11 cellular contexts compared by ENCODE assay signal in genomic region chr4:61199869-61200194, GRCh38. TPM values are rescaled to one million over a fixed set of nuclear protein-coding genes. Genes with fewer than 3 reads are reported as not detected.
DNase-seq lines count a peak whose midpoint lies in the region; ATAC-seq, FAIRE-seq and TF ChIP-seq lines count a peak whose summit lies in the region.
"Had no signal": no experiment of that assay in that cellular context is flagged by ENCODE, and none has a peak within 500 bp of the region (broad histone marks: within the 10 kb centered on the region; RNA-seq: fewer than 3 reads in every experiment).

No MANE protein-coding gene starts in this region.

- TF ChIP-seq CTCF in H1 (IDR thresholded peaks at IDR 0.05; ENCODE audit: control extremely low read depth in 1 of 3, insufficient read depth in 1 of 3, low read depth in 1 of 3, low read length in 3 of 3) (no peak), nephron progenitor cell (IDR thresholded peaks at IDR 0.05) (no peak)

- no peaks in the 10 kb centered on the region for H3K79me1 ChIP-seq in H1 (ENCODE audit: low read depth, low read length)

- H3K4me2 ChIP-seq in H1 (ENCODE audit: insufficient read depth in 1 of 2, low read depth in 2 of 2, low read length in 2 of 2): peak overlapping the region; percentile 76 to 97

- H3K79me2 ChIP-seq in H1 (ENCODE audit: control insufficient read depth in 1 of 2, insufficient read depth in 2 of 2, low read length in 2 of 2): peaks cover 0 to 33% of the 10 kb centered on the region in 2 experiments; a peak in 2 of 4 replicates

- no peak for ATAC-seq in activated naive CD8-positive, alpha-beta T cell treated with anti-CD3 and anti-CD28 coated beads, Interleukin-2, amount 10 ng/mL, durations not matched to agents 7 days and 5 days (ENCODE audit: low read depth)
- ATAC-seq in HG02973 (IDR thresholded peaks at IDR 0.05; ENCODE audit: unreplicated experiment): no peak

- H3K23ac ChIP-seq in H1 (ENCODE audit: insufficient read length): no peak overlapping the region

- H3K56ac ChIP-seq in H1 (replicated peaks; ENCODE audit: insufficient read length, low read depth, low read length): no peak overlapping the region

- H3K9ac ChIP-seq in H1 (replicated peaks in 1 of 4; ENCODE audit: extremely low read depth in 1 of 4, low read depth in 3 of 4, low read length in 3 of 4): peak overlapping the region in 2 of 4 experiments; percentile 9 to 31; a peak in 3 of 7 replicates

- no peak for TF ChIP-seq EP300 in H1 (IDR thresholded peaks at IDR 0.05; ENCODE audit: borderline replicate concordance in 1 of 2, low read depth in 2 of 2, low read length in 2 of 2)

- TF ChIP-seq POLR2A in H1 (IDR thresholded peaks at IDR 0.05; ENCODE audit: control extremely low read depth in 1 of 2, low read depth in 2 of 2, low read length in 2 of 2): no peak

- H3K4me3 ChIP-seq in H1 (ENCODE audit: extremely low read depth in 1 of 4, insufficient read depth in 2 of 4, low read depth in 3 of 4, low read length in 4 of 4): peak overlapping the region; percentile 52 to 94 (median 83)

- H2AK5ac ChIP-seq in H1 (ENCODE audit: low read depth, low read length): no peak overlapping the region

- H3K23me2 ChIP-seq in H1 (ENCODE audit: low read depth, low read length): peaks cover 22% of the 10 kb centered on the region

- no peaks in the 10 kb centered on the region for H3K36me3 ChIP-seq in H1 (ENCODE audit: control insufficient read depth in 2 of 4, insufficient read depth in 4 of 4, low read length in 3 of 4)

- H3K36me3 Mint-ChIP-seq in activated naive CD8-positive, alpha-beta T cell treated with anti-CD3 and anti-CD28 coated beads, Interleukin-2, amount 10 ng/mL, durations not matched to agents 7 days and 5 days: no peaks in the 10 kb centered on the region
- peaks cover 1% of the 10 kb centered on the region for H3K36me3 Mint-ChIP-seq in activated naive CD8-positive, alpha-beta T cell treated with anti-CD3 and anti-CD28 coated beads for 36 hours
- no peaks in the 10 kb centered on the region for H3K36me3 Mint-ChIP-seq in nephron progenitor cell (ENCODE audit: low read depth)

- peaks cover 49% of the 10 kb centered on the region for H3K27me3 Mint-ChIP-seq in activated naive CD8-positive, alpha-beta T cell treated with anti-CD3 and anti-CD28 coated beads, Interleukin-2, amount 10 ng/mL, durations not matched to agents 7 days and 5 days
- peaks cover 54% of the 10 kb centered on the region for H3K27me3 Mint-ChIP-seq in activated naive CD8-positive, alpha-beta T cell treated with anti-CD3 and anti-CD28 coated beads for 36 hours
- peaks cover 31% of the 10 kb centered on the region for H3K27me3 Mint-ChIP-seq in nephron progenitor cell (ENCODE audit: low read depth, poor library complexity)

- peak overlapping the region; percentile 24 for H3K27ac Mint-ChIP-seq in activated naive CD8-positive, alpha-beta T cell treated with anti-CD3 and anti-CD28 coated beads, Interleukin-2, amount 10 ng/mL, durations not matched to agents 7 days and 5 days
- H3K27ac Mint-ChIP-seq in activated naive CD8-positive, alpha-beta T cell treated with anti-CD3 and anti-CD28 coated beads for 36 hours: no peak overlapping the region
- no peak overlapping the region for H3K27ac Mint-ChIP-seq in nephron progenitor cell

- H3K9me3 ChIP-seq in H1 (ENCODE audit: insufficient read depth in 2 of 2, low read depth in 1 of 2, low read length in 1 of 2): no peaks in the 10 kb centered on the region

- no peak overlapping the region for H4K8ac ChIP-seq in H1 (ENCODE audit: extremely low read depth, insufficient read depth, low read length)

- H3K14ac ChIP-seq in H1 (ENCODE audit: insufficient read length): no peak overlapping the region

- no peak overlapping the region for H2BK15ac ChIP-seq in H1 (ENCODE audit: low read length)

- H2BK120ac ChIP-seq in H1 (replicated peaks; ENCODE audit: low read depth, low read length): peak overlapping the region; percentile 24

- no peak; a peak in 1 of 4 replicates for TF ChIP-seq RAD21 in H1 (IDR thresholded peaks at IDR 0.05 in 1 of 2, conservative IDR thresholded peaks at IDR 0.05 in 1 of 2; ENCODE audit: low read depth in 2 of 2, low read length in 2 of 2)

- H2AFZ ChIP-seq in H1 (ENCODE audit: low read length): no peak overlapping the region

- H4K20me1 ChIP-seq in H1 (replicated peaks in 1 of 2; ENCODE audit: control insufficient read depth in 1 of 2, insufficient read depth in 2 of 2, low read length in 2 of 2): peaks cover 3 to 14% of the 10 kb centered on the region in 2 experiments

- H2BK20ac ChIP-seq in H1 (ENCODE audit: low read length): no peak overlapping the region

- no peak overlapping the region for H4K91ac ChIP-seq in H1 (replicated peaks; ENCODE audit: insufficient read length, low read length)

- H3K4ac ChIP-seq in H1 (replicated peaks; ENCODE audit: insufficient read length, low read depth, low read length): no peak overlapping the region

- no peak overlapping the region for H3K18ac ChIP-seq in H1 (ENCODE audit: extremely low read depth, low read length)

- no peak overlapping the region for H3K27ac ChIP-seq in H1 (ENCODE audit: low read depth, low read length)
- H3K27ac ChIP-seq: C4-2B had no signal

- H3K4me1 ChIP-seq in H1 (replicated peaks in 1 of 4; ENCODE audit: control insufficient read depth in 3 of 4, insufficient read depth in 4 of 4, low read length in 3 of 4): peaks cover 0 to 10% (median 8%) of the 10 kb centered on the region in 4 experiments; a peak in 4 of 7 replicates

- CTCF ChIA-PET in H1 (lab: Charles Lee; ENCODE audit: partially characterized antibody): interaction anchor here (1.1 kb wide), 2 partner anchors 127 to 391 kb away, joined by 4 read pairs; no protein-coding TSS in a partner anchor

- H2BK12ac ChIP-seq in H1 (ENCODE audit: low read depth, low read length): no peak overlapping the region

- DNase-seq in activated naive CD8-positive, alpha-beta T cell treated with anti-CD3 and anti-CD28 coated beads, Interleukin-2, amount 10 ng/mL, durations not matched to agents 7 days and 5 days: no peak
- DNase-seq in activated naive CD8-positive, alpha-beta T cell treated with anti-CD3 and anti-CD28 coated beads for 36 hours: no peak
- DNase-seq in H1 (ENCODE audit: low read depth in 1 of 2, low spot score in 2 of 2) (no peak), nephron progenitor cell (no peak), urothelium cell line (ENCODE audit: low spot score) (no peak), epidermal melanocyte (ENCODE audit: insufficient read length, low spot score) (no peak), RCC 7860 (ENCODE audit: low spot score) (no peak)

- POLR2A ChIA-PET in activated naive CD8-positive, alpha-beta T cell treated with anti-CD3 and anti-CD28 coated beads, Interleukin-2, amount 10 ng/mL, durations not matched to agents 7 days and 5 days (lab: Charles Lee): no interaction called here
- POLR2A ChIA-PET in H1 (lab: Charles Lee; ENCODE audit: partially characterized antibody): interaction anchor here (1.0 to 1.7 kb wide), 4 partner anchors 10 to 173 kb away, joined by 3 to 7 read pairs (median 4); no protein-coding TSS in a partner anchor

- FAIRE-seq in H1 (lab: Jason Lieb, UNC) (no peak), urothelium cell line (lab: Jason Lieb, UNC) (peak; percentile 63), RCC 7860 (lab: Jason Lieb, UNC) (no peak)
- FAIRE-seq: GM12892, TTC549 had no signal

- no peak overlapping the region for H3K4me3 Mint-ChIP-seq in activated naive CD8-positive, alpha-beta T cell treated with anti-CD3 and anti-CD28 coated beads, Interleukin-2, amount 10 ng/mL, durations not matched to agents 7 days and 5 days
- no peak overlapping the region for H3K4me3 Mint-ChIP-seq in activated naive CD8-positive, alpha-beta T cell treated with anti-CD3 and anti-CD28 coated beads for 36 hours
- peak overlapping the region; percentile 98 for H3K4me3 Mint-ChIP-seq in nephron progenitor cell

- H2BK5ac ChIP-seq in H1 (ENCODE audit: low read depth, low read length): no peak overlapping the region

- H3K9me3 Mint-ChIP-seq in activated naive CD8-positive, alpha-beta T cell treated with anti-CD3 and anti-CD28 coated beads, Interleukin-2, amount 10 ng/mL, durations not matched to agents 7 days and 5 days: no peaks in the 10 kb centered on the region
- H3K9me3 Mint-ChIP-seq in activated naive CD8-positive, alpha-beta T cell treated with anti-CD3 and anti-CD28 coated beads for 36 hours: no peaks in the 10 kb centered on the region
- H3K9me3 Mint-ChIP-seq in nephron progenitor cell: no peaks in the 10 kb centered on the region

- H3K27me3 ChIP-seq in H1 (replicated peaks in 1 of 4; ENCODE audit: control insufficient read depth in 3 of 4, extremely low read depth in 1 of 4, insufficient read depth in 3 of 4, low read length in 3 of 4): peaks cover 0 to 25% (median 20%) of the 10 kb centered on the region in 4 experiments; a peak in 5 of 7 replicates

- 9% methylated on average over 5 of the region's 10 CpGs; no CpG with 5 or more reads in 1 of the 2 experiments for WGBS in H1 (ENCODE audit: extremely low coverage in 1 of 2, insufficient coverage in 1 of 2, insufficient read length in 1 of 2, insufficient replicate concordance in 2 of 2, low coverage in 1 of 2, low lambda C conversion rate in 2 of 2, missing lambda C conversion rate in 1 of 2), 2 experiments

- H3K4me1 Mint-ChIP-seq in activated naive CD8-positive, alpha-beta T cell treated with anti-CD3 and anti-CD28 coated beads, Interleukin-2, amount 10 ng/mL, durations not matched to agents 7 days and 5 days: peaks cover 2% of the 10 kb centered on the region
- H3K4me1 Mint-ChIP-seq in activated naive CD8-positive, alpha-beta T cell treated with anti-CD3 and anti-CD28 coated beads for 36 hours: peaks cover 3% of the 10 kb centered on the region
- H3K4me1 Mint-ChIP-seq in nephron progenitor cell: peaks cover 32% of the 10 kb centered on the region

- no peak overlapping the region for H4K5ac ChIP-seq in H1 (ENCODE audit: insufficient read length, low read depth, low read length)

TF ChIP-seq in H1, 55 proteins besides CTCF, POLR2A, EP300 and RAD21 (continues in another document):
- TF ChIP-seq CREB1 (IDR thresholded peaks at IDR 0.05) (no peak), GTF2F1 (IDR thresholded peaks at IDR 0.05; ENCODE audit: borderline replicate concordance, low read depth, low read length) (no peak), GABPA (IDR thresholded peaks at IDR 0.05; ENCODE audit: borderline replicate concordance, insufficient read depth, low read length) (0 out of 2 replicates have a peak, but pooled peaks have one; percentile 20)

RNA-seq across cellular contexts. Expression of gene ADGRL3, which starts 0.3 kb away (rescaled TPM):
- not detected for total RNA-seq in activated naive CD8-positive, alpha-beta T cell treated with anti-CD3 and anti-CD28 coated beads, Interleukin-2, amount 10 ng/mL, durations not matched to agents 7 days and 5 days
- not detected for total RNA-seq in activated naive CD8-positive, alpha-beta T cell treated with anti-CD3 and anti-CD28 coated beads for 36 hours
- total RNA-seq in H1 (2021; fragmentation: NEBNext Ultra II Directional; extraction: Animal tissue kit (Norgen Biotek cat#: 25700)): 13.0 and 14.0 TPM in 2 replicates
- polyA plus RNA-seq in H1 (2011; rRNA removed): 3.9 and 6.6 TPM in 2 replicates
- polyA plus RNA-seq in H1 (2011; cell fraction: cytosol; rRNA removed): 6.3 TPM
- 6.1 TPM for polyA plus RNA-seq in H1 (2011; cell fraction: nucleus; rRNA removed)
- 4.9 to 7.9 TPM (median 6.1 TPM) in 4 replicates for polyA plus RNA-seq in H1 (2012, experiment 1 of 2)
- 0.37 TPM for polyA plus RNA-seq in H1 (2012, experiment 2 of 2)
- 10.1 TPM for polyA plus RNA-seq in H1 (2013, experiment 1 of 2)
- 9.8 TPM for polyA plus RNA-seq in H1 (2013, experiment 2 of 2)
- polyA minus RNA-seq in H1 (2011; rRNA and poly(A)+ RNA removed): 28.4 and 41.8 TPM in 2 replicates
- 9.8 TPM for polyA minus RNA-seq in H1 (2011; cell fraction: cytosol; rRNA and poly(A)+ RNA removed)
- 64.7 TPM for polyA minus RNA-seq in H1 (2011; cell fraction: nucleus; rRNA and poly(A)+ RNA removed)

Comparison
In these comparisons a context has a peak if more than half of its experiments do, and no peak if none do; other contexts are left out.
1. RNA of gene ADGRL3, which starts 0.3 kb away (total RNA-seq): 13.0 to 14.0 TPM in H1; not detected in activated naive CD8-positive, alpha-beta T cell treated with anti-CD3 and anti-CD28 coated beads, Interleukin-2, amount 10 ng/mL, durations not matched to agents 7 days and 5 days and not detected in activated naive CD8-positive, alpha-beta T cell treated with anti-CD3 and anti-CD28 coated beads for 36 hours; every median in the first group is over 10 times any median in the second.